ENCODE assay signal across 1 cellular context in genomic region chr15:64144192-64144564, GRCh38.
TF ChIP-seq lines count a peak whose summit lies in the region.

No MANE protein-coding gene starts in this region.

TF ChIP-seq in K562, 482 proteins besides CTCF, POLR2A, EP300 and RAD21:
- TF ChIP-seq POLR2G (IDR thresholded peaks at IDR 0.05; ENCODE audit: low read depth, low read length) = peak; percentile 24; the same call in 1 of the 2 replicates
- TF ChIP-seq, protein P1, sequence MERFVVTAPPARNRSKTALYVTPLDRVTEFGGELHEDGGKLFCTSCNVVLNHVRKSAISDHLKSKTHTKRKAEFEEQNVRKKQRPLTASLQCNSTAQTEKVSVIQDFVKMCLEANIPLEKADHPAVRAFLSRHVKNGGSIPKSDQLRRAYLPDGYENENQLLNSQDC (CRISPR knock-in tag; IDR thresholded peaks at IDR 0.05) = no peak
